8 cellular contexts compared by ENCODE assay signal in the genomic region with DNA sequence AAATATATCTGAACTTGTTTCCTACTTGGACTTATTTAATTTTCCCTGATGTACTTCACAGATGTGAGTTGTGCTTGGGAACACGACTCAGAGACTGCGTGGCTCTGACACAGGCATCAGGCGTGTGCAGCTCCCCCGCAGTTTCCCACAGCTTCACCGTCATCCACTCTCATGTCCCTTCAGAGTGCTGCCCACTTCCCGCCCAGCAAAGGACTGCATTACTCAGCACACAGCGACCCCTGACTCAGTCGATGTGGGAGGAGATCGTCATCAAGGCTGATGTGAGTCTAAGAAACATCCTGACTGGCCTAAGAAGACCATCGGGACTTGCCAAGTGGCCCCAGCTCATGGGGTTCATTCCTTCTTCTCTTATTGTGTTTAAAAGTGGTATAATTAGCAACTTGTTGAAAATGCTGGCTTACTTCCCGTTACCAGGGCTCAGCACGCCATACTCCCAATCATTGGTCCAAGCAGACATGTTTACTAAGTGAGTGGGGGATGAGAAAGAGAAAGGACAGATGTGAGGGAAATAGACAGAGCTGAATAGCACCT.
A peak's percentile ranks its signal among the peaks of the same experiment; 100 is the strongest.
DNase-seq lines count a peak whose midpoint lies in the region; ATAC-seq and TF ChIP-seq lines count a peak whose summit lies in the region.

No MANE protein-coding gene starts in this region.

- DNase-seq in breast epithelium (ENCODE audit: low spot score in 2 of 2) (no peak), natural killer cell (no peak), LoVo (ENCODE audit: low spot score) (no peak)

- H3K9me3 Mint-ChIP-seq in natural killer cell: no peaks in the 10 kb centered on the region

- H3K27me3 ChIP-seq in ACC112 (ENCODE audit: insufficient read depth, low read length): no peaks in the 10 kb centered on the region
- no peaks in the 10 kb centered on the region for H3K27me3 ChIP-seq in breast epithelium
- H3K27me3 ChIP-seq in subcutaneous abdominal adipose tissue (ENCODE audit: control insufficient read depth in 5 of 5, insufficient read depth in 4 of 5, low read length in 5 of 5): peaks cover 0 to 5% (median 0%) of the 10 kb centered on the region in 5 donors

- H3K4me3 Mint-ChIP-seq in natural killer cell: no peak overlapping the region

- H3K4me3 ChIP-seq in ACC112 (ENCODE audit: low read depth, low read length): peak overlapping the region; percentile 53
- no peak overlapping the region for H3K4me3 ChIP-seq in breast epithelium
- H3K4me3 ChIP-seq in subcutaneous abdominal adipose tissue (ENCODE audit: low read depth in 1 of 5, low read length in 5 of 5): peak overlapping the region in 1 of 5 donors; percentile 5

- H3K4me1 Mint-ChIP-seq in natural killer cell: peaks cover 7 to 21% of the 10 kb centered on the region in 2 donors

- ATAC-seq in natural killer cell (peak in 2 of 3 donors; percentile 33 to 36), HG03159 (IDR thresholded peaks at IDR 0.05; ENCODE audit: unreplicated experiment) (no peak), GM19452 (IDR thresholded peaks at IDR 0.05; ENCODE audit: unreplicated experiment) (no peak)

- H3K4me1 ChIP-seq in ACC112 (ENCODE audit: control insufficient read depth, insufficient read depth, low read length, unreplicated experiment): peaks cover 53% of the 10 kb centered on the region
- peaks cover 0 to 5% of the 10 kb centered on the region in 2 donors for H3K4me1 ChIP-seq in breast epithelium
- peaks cover 19 to 40% (median 39%) of the 10 kb centered on the region in 5 donors for H3K4me1 ChIP-seq in subcutaneous abdominal adipose tissue (ENCODE audit: control insufficient read depth in 5 of 5, insufficient read depth in 5 of 5, low read length in 5 of 5)

- intact Hi-C loops in breast epithelium (cut with DNase I; ENCODE audit: low total_unique reads) (no loop called here), natural killer cell (cut with micrococcal nuclease) (no loop called here)

- TF ChIP-seq CTCF in breast epithelium (IDR thresholded peaks at IDR 0.05) (no peak), natural killer cell (IDR thresholded peaks at IDR 0.05) (no peak)

- H3K27ac Mint-ChIP-seq in natural killer cell: no peak overlapping the region

- H2AFZ ChIP-seq in ACC112 (ENCODE audit: low read length, unreplicated experiment): peak overlapping the region; percentile 24

- H3K27me3 Mint-ChIP-seq in natural killer cell (ENCODE audit: low read depth in 2 of 2): no peaks in the 10 kb centered on the region

- no peaks in the 10 kb centered on the region for H3K9me3 ChIP-seq in breast epithelium
- H3K9me3 ChIP-seq in subcutaneous abdominal adipose tissue (ENCODE audit: control insufficient read depth in 5 of 5, low read length in 5 of 5): peaks cover 0 to 4% (median 0%) of the 10 kb centered on the region in 5 donors

- no peaks in the 10 kb centered on the region for H3K36me3 Mint-ChIP-seq in natural killer cell

- no peak for TF ChIP-seq POLR2A in breast epithelium (IDR thresholded peaks at IDR 0.05)

- no peaks in the 10 kb centered on the region for H3K36me3 ChIP-seq in ACC112 (ENCODE audit: insufficient read depth, low read length)
- H3K36me3 ChIP-seq in breast epithelium: no peaks in the 10 kb centered on the region
- H3K36me3 ChIP-seq in subcutaneous abdominal adipose tissue (ENCODE audit: control insufficient read depth in 5 of 5, insufficient read depth in 5 of 5, low read length in 5 of 5): no peaks in the 10 kb centered on the region

- H3K27ac ChIP-seq in ACC112 (ENCODE audit: low read depth, low read length) (peak overlapping the region; percentile 96), breast epithelium (peak overlapping the region; percentile 75 to 86), subcutaneous abdominal adipose tissue (ENCODE audit: low read depth, low read length) (peak overlapping the region; percentile 98)

- H3K79me2 ChIP-seq in ACC112 (ENCODE audit: control insufficient read depth, insufficient read depth, low read length, unreplicated experiment): no peaks in the 10 kb centered on the region

- H3K9ac ChIP-seq in subcutaneous abdominal adipose tissue (ENCODE audit: low read length in 5 of 5): peak overlapping the region in 3 of 5 donors; percentile 1 to 58 (median 57)

TF ChIP-seq in PFSK-1, 5 proteins besides CTCF, POLR2A, EP300 and RAD21:
- TF ChIP-seq, protein P1, sequence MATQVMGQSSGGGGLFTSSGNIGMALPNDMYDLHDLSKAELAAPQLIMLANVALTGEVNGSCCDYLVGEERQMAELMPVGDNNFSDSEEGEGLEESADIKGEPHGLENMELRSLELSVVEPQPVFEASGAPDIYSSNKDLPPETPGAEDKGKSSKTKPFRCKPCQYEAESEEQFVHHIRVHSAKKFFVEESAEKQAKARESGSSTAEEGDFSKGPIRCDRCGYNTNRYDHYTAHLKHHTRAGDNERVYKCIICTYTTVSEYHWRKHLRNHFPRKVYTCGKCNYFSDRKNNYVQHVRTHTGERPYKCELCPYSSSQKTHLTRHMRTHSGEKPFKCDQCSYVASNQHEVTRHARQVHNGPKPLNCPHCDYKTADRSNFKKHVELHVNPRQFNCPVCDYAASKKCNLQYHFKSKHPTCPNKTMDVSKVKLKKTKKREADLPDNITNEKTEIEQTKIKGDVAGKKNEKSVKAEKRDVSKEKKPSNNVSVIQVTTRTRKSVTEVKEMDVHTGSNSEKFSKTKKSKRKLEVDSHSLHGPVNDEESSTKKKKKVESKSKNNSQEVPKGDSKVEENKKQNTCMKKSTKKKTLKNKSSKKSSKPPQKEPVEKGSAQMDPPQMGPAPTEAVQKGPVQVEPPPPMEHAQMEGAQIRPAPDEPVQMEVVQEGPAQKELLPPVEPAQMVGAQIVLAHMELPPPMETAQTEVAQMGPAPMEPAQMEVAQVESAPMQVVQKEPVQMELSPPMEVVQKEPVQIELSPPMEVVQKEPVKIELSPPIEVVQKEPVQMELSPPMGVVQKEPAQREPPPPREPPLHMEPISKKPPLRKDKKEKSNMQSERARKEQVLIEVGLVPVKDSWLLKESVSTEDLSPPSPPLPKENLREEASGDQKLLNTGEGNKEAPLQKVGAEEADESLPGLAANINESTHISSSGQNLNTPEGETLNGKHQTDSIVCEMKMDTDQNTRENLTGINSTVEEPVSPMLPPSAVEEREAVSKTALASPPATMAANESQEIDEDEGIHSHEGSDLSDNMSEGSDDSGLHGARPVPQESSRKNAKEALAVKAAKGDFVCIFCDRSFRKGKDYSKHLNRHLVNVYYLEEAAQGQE (IDR thresholded peaks at IDR 0.05; ENCODE audit: insufficient read depth in 1 of 2, low read depth in 2 of 2, low read length in 2 of 2): no peak
- TF ChIP-seq TAF1 (IDR thresholded peaks at IDR 0.05; ENCODE audit: borderline replicate concordance, insufficient read depth, low read length) (peak; percentile 28; the same call in 1 of the 2 replicates), SIN3A (IDR thresholded peaks at IDR 0.05; ENCODE audit: borderline replicate concordance, insufficient read depth, low read length) (peak; percentile 40; the same call in 1 of the 2 replicates), POLR2AphosphoS5 (IDR thresholded peaks at IDR 0.05; ENCODE audit: low read depth, low read length) (no peak), FOXP2 (optimal IDR thresholded peaks at IDR 0.05; ENCODE audit: borderline replicate concordance, extremely low read depth, extremely low read length, insufficient read depth) (no peak)

Comparison
In these comparisons a context has a peak if more than half of its experiments do, and no peak if none do; other contexts are left out.
1. ATAC-seq: peak in natural killer cell (2 of 3); none in HG03159 (single experiment) and GM19452 (single experiment).
2. Peak in every context shown above with its lines, with median percentiles within 50 percentile points of each other: H3K27ac ChIP-seq.